ENCODE assay signal across 8 cellular contexts in the genomic region with DNA sequence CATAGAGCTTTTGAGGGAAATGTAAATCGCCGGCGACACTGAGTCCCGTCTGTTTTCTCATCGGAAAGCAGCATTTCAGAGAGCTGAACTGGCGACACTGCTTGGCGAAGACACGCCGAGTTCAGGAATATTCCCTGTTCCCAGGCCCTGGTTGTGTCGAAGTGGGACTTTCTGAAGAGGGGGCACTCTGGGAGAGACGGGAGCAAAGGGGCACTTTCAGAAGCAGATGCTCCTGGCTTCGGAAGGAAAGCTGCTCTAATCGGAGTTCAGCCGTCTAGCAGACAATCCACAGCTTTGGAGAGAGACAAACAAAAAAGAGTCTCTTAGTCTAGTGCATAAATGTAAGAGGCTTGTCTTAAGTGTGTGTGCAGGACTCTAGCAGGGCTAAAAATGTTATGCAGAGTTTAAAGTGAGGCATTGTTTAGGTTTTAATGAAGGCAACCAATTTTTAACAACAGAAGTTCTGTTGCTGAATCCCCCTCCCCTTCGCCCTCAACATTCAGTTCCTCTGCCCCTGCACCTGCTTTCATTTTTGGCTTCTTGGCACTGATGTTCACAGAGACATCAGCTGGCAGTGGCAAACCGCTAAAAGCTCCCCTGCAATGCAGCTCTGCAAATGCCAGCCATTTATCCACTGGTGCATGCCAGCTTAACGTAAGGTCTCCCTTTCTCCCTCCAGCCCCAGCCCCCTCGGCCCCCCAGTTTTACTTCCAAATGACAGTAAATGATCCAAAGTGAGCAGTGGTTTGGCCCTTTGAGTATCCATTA.
DNase-seq lines count a peak whose midpoint lies in the region; ATAC-seq, FAIRE-seq and TF ChIP-seq lines count a peak whose summit lies in the region.

No MANE protein-coding gene starts in this region.

- FAIRE-seq in RCC 7860 (lab: Jason Lieb, UNC) = no peak

- peak overlapping the region; percentile 43; the same call in 1 of the 2 replicates for H3K27ac Mint-ChIP-seq in WTC11

- H3K27me3 ChIP-seq in MM.1S (replicated peaks; ENCODE audit: insufficient read depth, low read length) (no peaks in the 10 kb centered on the region), iPS-15b (ENCODE audit: control insufficient read depth, insufficient read depth, low read length) (peaks cover 12% of the 10 kb centered on the region), BE2C (no peaks in the 10 kb centered on the region)

- ATAC-seq in WTC11 = peak; percentile 84

- H3K4me3 ChIP-seq in MM.1S (ENCODE audit: low read length) = peak overlapping the region; percentile 52
- peak overlapping the region; percentile 74 for H3K4me3 ChIP-seq in iPS-15b (ENCODE audit: low read depth, low read length)
- H3K4me3 ChIP-seq in skin epidermis = no peak overlapping the region
- H3K4me3 ChIP-seq in BE2C (ENCODE audit: low read depth, low read length) = no peak overlapping the region

- POLR2A ChIA-PET in WTC11 (lab: Charles Lee) = interaction anchor here (0.6 to 0.7 kb wide), 4 partner anchors 102 to 950 kb away, joined by 3 to 4 read pairs (median 3); no protein-coding TSS in a partner anchor

- H3K4me1 Mint-ChIP-seq in WTC11 = peaks cover 19% of the 10 kb centered on the region

- TF ChIP-seq CTCF in MM.1S (IDR thresholded peaks at IDR 0.05; ENCODE audit: low read length) (no peak), WTC11 (IDR thresholded peaks at IDR 0.05) (no peak), BE2C (IDR thresholded peaks at IDR 0.05; ENCODE audit: low read depth, low read length) (no peak)

- H4K20me1 ChIP-seq in MM.1S (ENCODE audit: insufficient read depth, low read length) = no peaks in the 10 kb centered on the region

- H3K36me3 ChIP-seq in MM.1S (replicated peaks; ENCODE audit: insufficient read depth, low read length) = no peaks in the 10 kb centered on the region
- H3K36me3 ChIP-seq in iPS-15b (ENCODE audit: control insufficient read depth, insufficient read depth, low read length) = no peaks in the 10 kb centered on the region
- no peaks in the 10 kb centered on the region for H3K36me3 ChIP-seq in BE2C

- H3K9me3 ChIP-seq in MM.1S (replicated peaks; ENCODE audit: insufficient read depth, low read length) (no peaks in the 10 kb centered on the region), iPS-15b (ENCODE audit: control insufficient read depth, insufficient read depth, low read length) (no peaks in the 10 kb centered on the region), BE2C (no peaks in the 10 kb centered on the region)

- H3K9me2 ChIP-seq in MM.1S (replicated peaks; ENCODE audit: insufficient read depth, low read length) = no peaks in the 10 kb centered on the region

- peak overlapping the region; percentile 57 for H2AFZ ChIP-seq in MM.1S (ENCODE audit: low read length)

- no peak overlapping the region for H3K27ac ChIP-seq in MM.1S (ENCODE audit: low read length)
- H3K27ac ChIP-seq in skin epidermis = peak overlapping the region in 18 of 21 experiments; percentile 12 to 81 (median 50)

- CTCF ChIA-PET in WTC11 (lab: Charles Lee) = interaction anchor here (1.0 kb wide), 1 partner anchor 10 kb away, joined by 3 read pairs; no protein-coding TSS in a partner anchor

- peaks cover 13% of the 10 kb centered on the region for H3K27me3 Mint-ChIP-seq in WTC11 (ENCODE audit: low read depth)

- H3K4me1 ChIP-seq in MM.1S (ENCODE audit: low read length) = no peaks in the 10 kb centered on the region
- no peaks in the 10 kb centered on the region for H3K4me1 ChIP-seq in iPS-15b (ENCODE audit: control insufficient read depth, insufficient read depth, low read length)
- no peaks in the 10 kb centered on the region for H3K4me1 ChIP-seq in BE2C

- H3F3A ChIP-seq in MM.1S (ENCODE audit: insufficient read depth, low read length) = no peaks in the 10 kb centered on the region

- no peaks in the 10 kb centered on the region for H3K79me2 ChIP-seq in MM.1S (ENCODE audit: low read length)

- no peaks in the 10 kb centered on the region for H3K36me3 Mint-ChIP-seq in WTC11

- H3K9ac ChIP-seq in MM.1S (ENCODE audit: low read length) (peak overlapping the region; percentile 10; the same call in 1 of the 2 replicates), iPS-15b (ENCODE audit: low read depth, low read length) (peak overlapping the region; percentile 66)

- H3K4me3 Mint-ChIP-seq in WTC11 = peak overlapping the region; percentile 83

- DNase-seq in MM.1S = peak; percentile 9
- DNase-seq in WTC11 (ENCODE audit: low spot score) = no peak
- DNase-seq in RCC 7860 (ENCODE audit: low spot score) = no peak
- DNase-seq in BE2C = no peak
- DNase-seq in NK-92 treated with Interleukin-12 subunit alpha and Interleukin-12 subunit beta, amount 100 ng/mL, for 24 hours (lab: John Stamatoyannopoulos, UW) = no peak
- DNase-seq in stimulated activated CD4-positive, alpha-beta T cell treated with anti-CD3 and anti-CD28 coated beads, Interleukin-4, amount 100 ng/mL, for 4 hours = no peak

- peak overlapping the region; percentile 36; the same call in 1 of the 2 replicates for H3K4me2 ChIP-seq in MM.1S (ENCODE audit: low read depth, low read length)

- no peaks in the 10 kb centered on the region for H3K9me3 Mint-ChIP-seq in WTC11

TF ChIP-seq in WTC11, 78 proteins besides CTCF, POLR2A, EP300 and RAD21 (continues in another document):
- TF ChIP-seq MYBL2 (CRISPR knock-in tag; IDR thresholded peaks at IDR 0.05) = no peak
- TF ChIP-seq GTF2I (CRISPR knock-in tag; conservative IDR thresholded peaks at IDR 0.05) = no peak
- TF ChIP-seq ZNF232 (CRISPR knock-in tag; IDR thresholded peaks at IDR 0.05) = no peak
- no peak for TF ChIP-seq ESRRA (CRISPR knock-in tag; IDR thresholded peaks at IDR 0.05; ENCODE audit: borderline replicate concordance)
- TF ChIP-seq TP53 (CRISPR knock-in tag; IDR thresholded peaks at IDR 0.05) = no peak
- TF ChIP-seq, protein P1, sequence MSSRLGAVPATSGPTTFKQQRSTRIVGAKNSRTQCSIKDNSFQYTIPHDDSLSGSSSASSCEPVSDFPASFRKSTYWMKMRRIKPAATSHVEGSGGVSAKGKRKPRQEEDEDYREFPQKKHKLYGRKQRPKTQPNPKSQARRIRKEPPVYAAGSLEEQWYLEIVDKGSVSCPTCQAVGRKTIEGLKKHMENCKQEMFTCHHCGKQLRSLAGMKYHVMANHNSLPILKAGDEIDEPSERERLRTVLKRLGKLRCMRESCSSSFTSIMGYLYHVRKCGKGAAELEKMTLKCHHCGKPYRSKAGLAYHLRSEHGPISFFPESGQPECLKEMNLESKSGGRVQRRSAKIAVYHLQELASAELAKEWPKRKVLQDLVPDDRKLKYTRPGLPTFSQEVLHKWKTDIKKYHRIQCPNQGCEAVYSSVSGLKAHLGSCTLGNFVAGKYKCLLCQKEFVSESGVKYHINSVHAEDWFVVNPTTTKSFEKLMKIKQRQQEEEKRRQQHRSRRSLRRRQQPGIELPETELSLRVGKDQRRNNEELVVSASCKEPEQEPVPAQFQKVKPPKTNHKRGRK (CRISPR knock-in tag; IDR thresholded peaks at IDR 0.05; ENCODE audit: borderline replicate concordance) = no peak
- TF ChIP-seq, protein P2, sequence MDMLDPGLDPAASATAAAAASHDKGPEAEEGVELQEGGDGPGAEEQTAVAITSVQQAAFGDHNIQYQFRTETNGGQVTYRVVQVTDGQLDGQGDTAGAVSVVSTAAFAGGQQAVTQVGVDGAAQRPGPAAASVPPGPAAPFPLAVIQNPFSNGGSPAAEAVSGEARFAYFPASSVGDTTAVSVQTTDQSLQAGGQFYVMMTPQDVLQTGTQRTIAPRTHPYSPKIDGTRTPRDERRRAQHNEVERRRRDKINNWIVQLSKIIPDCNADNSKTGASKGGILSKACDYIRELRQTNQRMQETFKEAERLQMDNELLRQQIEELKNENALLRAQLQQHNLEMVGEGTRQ (CRISPR knock-in tag; IDR thresholded peaks at IDR 0.05) = no peak
- TF ChIP-seq, protein P3, sequence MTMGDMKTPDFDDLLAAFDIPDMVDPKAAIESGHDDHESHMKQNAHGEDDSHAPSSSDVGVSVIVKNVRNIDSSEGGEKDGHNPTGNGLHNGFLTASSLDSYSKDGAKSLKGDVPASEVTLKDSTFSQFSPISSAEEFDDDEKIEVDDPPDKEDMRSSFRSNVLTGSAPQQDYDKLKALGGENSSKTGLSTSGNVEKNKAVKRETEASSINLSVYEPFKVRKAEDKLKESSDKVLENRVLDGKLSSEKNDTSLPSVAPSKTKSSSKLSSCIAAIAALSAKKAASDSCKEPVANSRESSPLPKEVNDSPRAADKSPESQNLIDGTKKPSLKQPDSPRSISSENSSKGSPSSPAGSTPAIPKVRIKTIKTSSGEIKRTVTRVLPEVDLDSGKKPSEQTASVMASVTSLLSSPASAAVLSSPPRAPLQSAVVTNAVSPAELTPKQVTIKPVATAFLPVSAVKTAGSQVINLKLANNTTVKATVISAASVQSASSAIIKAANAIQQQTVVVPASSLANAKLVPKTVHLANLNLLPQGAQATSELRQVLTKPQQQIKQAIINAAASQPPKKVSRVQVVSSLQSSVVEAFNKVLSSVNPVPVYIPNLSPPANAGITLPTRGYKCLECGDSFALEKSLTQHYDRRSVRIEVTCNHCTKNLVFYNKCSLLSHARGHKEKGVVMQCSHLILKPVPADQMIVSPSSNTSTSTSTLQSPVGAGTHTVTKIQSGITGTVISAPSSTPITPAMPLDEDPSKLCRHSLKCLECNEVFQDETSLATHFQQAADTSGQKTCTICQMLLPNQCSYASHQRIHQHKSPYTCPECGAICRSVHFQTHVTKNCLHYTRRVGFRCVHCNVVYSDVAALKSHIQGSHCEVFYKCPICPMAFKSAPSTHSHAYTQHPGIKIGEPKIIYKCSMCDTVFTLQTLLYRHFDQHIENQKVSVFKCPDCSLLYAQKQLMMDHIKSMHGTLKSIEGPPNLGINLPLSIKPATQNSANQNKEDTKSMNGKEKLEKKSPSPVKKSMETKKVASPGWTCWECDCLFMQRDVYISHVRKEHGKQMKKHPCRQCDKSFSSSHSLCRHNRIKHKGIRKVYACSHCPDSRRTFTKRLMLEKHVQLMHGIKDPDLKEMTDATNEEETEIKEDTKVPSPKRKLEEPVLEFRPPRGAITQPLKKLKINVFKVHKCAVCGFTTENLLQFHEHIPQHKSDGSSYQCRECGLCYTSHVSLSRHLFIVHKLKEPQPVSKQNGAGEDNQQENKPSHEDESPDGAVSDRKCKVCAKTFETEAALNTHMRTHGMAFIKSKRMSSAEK (CRISPR knock-in tag; IDR thresholded peaks at IDR 0.05; ENCODE audit: borderline replicate concordance) = no peak
- no peak for TF ChIP-seq ZNF396 (CRISPR knock-in tag; IDR thresholded peaks at IDR 0.05; ENCODE audit: borderline replicate concordance)
- no peak for TF ChIP-seq ZNF317 (CRISPR knock-in tag; IDR thresholded peaks at IDR 0.05; ENCODE audit: borderline replicate concordance, low read depth)
- TF ChIP-seq, protein P4, sequence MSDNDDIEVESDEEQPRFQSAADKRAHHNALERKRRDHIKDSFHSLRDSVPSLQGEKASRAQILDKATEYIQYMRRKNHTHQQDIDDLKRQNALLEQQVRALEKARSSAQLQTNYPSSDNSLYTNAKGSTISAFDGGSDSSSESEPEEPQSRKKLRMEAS (CRISPR knock-in tag; IDR thresholded peaks at IDR 0.05) = no peak

Comparison
In these comparisons a context has a peak if more than half of its experiments do, and no peak if none do; other contexts are left out.
1. H3K4me3 ChIP-seq: peak in MM.1S (single experiment) and iPS-15b (single experiment); none in skin epidermis (0 of 7) and BE2C (single experiment).